Comparison of ENCODE assay signal across 28 cellular contexts in genomic region chr9:2128611-2129010, GRCh38.
DNase-seq lines count a peak whose midpoint lies in the region; ATAC-seq and FAIRE-seq lines count a peak whose summit lies in the region.
"Had no signal": no experiment of that assay in that cellular context is flagged by ENCODE, and none has a peak within 500 bp of the region (broad histone marks: within the 10 kb centered on the region; RNA-seq: fewer than 3 reads in every experiment).

No MANE protein-coding gene starts in this region.

- H4K12ac ChIP-seq in trophoblast cell (ENCODE audit: low read depth, low read length) = no peak overlapping the region

- H3K4me3 Mint-ChIP-seq in activated naive CD8-positive, alpha-beta T cell = no peak overlapping the region
- H3K4me3 Mint-ChIP-seq in activated naive CD8-positive, alpha-beta T cell treated with anti-CD3 and anti-CD28 coated beads, Interleukin-2, amount 50 U/mL, for 24 hours = no peak overlapping the region
- no peak overlapping the region for H3K4me3 Mint-ChIP-seq in effector memory CD8-positive, alpha-beta T cell
- H3K4me3 Mint-ChIP-seq: activated naive CD4-positive, alpha-beta T cell treated with anti-CD3 and anti-CD28 coated beads for 36 hours had no signal

- H3K4me3 ChIP-seq in trophoblast cell (ENCODE audit: low read depth, low read length) = no peak overlapping the region
- H3K4me3 ChIP-seq in aorta (ENCODE audit: low read length in 2 of 2) = no peak overlapping the region
- H3K4me3 ChIP-seq: GM23248, lung, Peyer's patch, upper lobe of left lung had no signal

- no peaks in the 10 kb centered on the region for H3K27me3 Mint-ChIP-seq in activated naive CD8-positive, alpha-beta T cell
- H3K27me3 Mint-ChIP-seq in activated naive CD8-positive, alpha-beta T cell treated with anti-CD3 and anti-CD28 coated beads, Interleukin-2, amount 50 U/mL, for 24 hours = no peaks in the 10 kb centered on the region
- no peaks in the 10 kb centered on the region for H3K27me3 Mint-ChIP-seq in effector memory CD8-positive, alpha-beta T cell

- H3K36me3 ChIP-seq in trophoblast cell (ENCODE audit: control insufficient read depth in 1 of 2, insufficient read depth in 2 of 2, low read length in 2 of 2) (peaks cover 20 to 47% of the 10 kb centered on the region in 2 experiments), aorta (ENCODE audit: control insufficient read depth in 1 of 2, insufficient read depth in 2 of 2, low read length in 1 of 2) (no peaks in the 10 kb centered on the region)
- H3K36me3 ChIP-seq: BE2C had no signal

- no peaks in the 10 kb centered on the region for H3K4me1 ChIP-seq in trophoblast cell (ENCODE audit: control insufficient read depth in 1 of 2, insufficient read depth in 2 of 2, low read length in 2 of 2)
- peaks cover 7 to 11% of the 10 kb centered on the region in 2 donors for H3K4me1 ChIP-seq in aorta (ENCODE audit: control insufficient read depth in 1 of 2, insufficient read depth in 2 of 2, low read length in 2 of 2)
- H3K4me1 ChIP-seq: BE2C had no signal

- H3K27ac Mint-ChIP-seq in activated naive CD8-positive, alpha-beta T cell = peak overlapping the region; percentile 10
- H3K27ac Mint-ChIP-seq in activated naive CD8-positive, alpha-beta T cell treated with anti-CD3 and anti-CD28 coated beads, Interleukin-2, amount 50 U/mL, for 24 hours = no peak overlapping the region
- H3K27ac Mint-ChIP-seq in effector memory CD8-positive, alpha-beta T cell = peak overlapping the region; percentile 82 to 91
- H3K27ac Mint-ChIP-seq: activated naive CD4-positive, alpha-beta T cell treated with anti-CD3 and anti-CD28 coated beads for 36 hours had no signal

- H2AK5ac ChIP-seq in trophoblast cell (ENCODE audit: low read length) = no peak overlapping the region

- no peak overlapping the region for H3K9ac ChIP-seq in trophoblast cell (ENCODE audit: low read length)
- H3K9ac ChIP-seq: GM23248 had no signal

- H3K9me3 Mint-ChIP-seq in activated naive CD8-positive, alpha-beta T cell (ENCODE audit: low read depth) = no peaks in the 10 kb centered on the region
- no peaks in the 10 kb centered on the region for H3K9me3 Mint-ChIP-seq in activated naive CD8-positive, alpha-beta T cell treated with anti-CD3 and anti-CD28 coated beads, Interleukin-2, amount 50 U/mL, for 24 hours
- H3K9me3 Mint-ChIP-seq in effector memory CD8-positive, alpha-beta T cell = no peaks in the 10 kb centered on the region
- H3K9me3 Mint-ChIP-seq: activated naive CD4-positive, alpha-beta T cell treated with anti-CD3 and anti-CD28 coated beads for 36 hours had no signal

- peak overlapping the region; percentile 18 for H3K4ac ChIP-seq in trophoblast cell (ENCODE audit: low read depth, low read length)

- no peak overlapping the region for H2AFZ ChIP-seq in trophoblast cell (ENCODE audit: insufficient read depth, low read length, poor library complexity)
- H2AFZ ChIP-seq: GM23248 had no signal

- no peak for ATAC-seq in activated naive CD8-positive, alpha-beta T cell treated with anti-CD3 and anti-CD28 coated beads, Interleukin-2, amount 50 U/mL, for 24 hours
- ATAC-seq in effector memory CD8-positive, alpha-beta T cell (replicated peaks) = no peak
- no peak for ATAC-seq in aorta (ENCODE audit: low FRiP score)

- H3K14ac ChIP-seq in trophoblast cell (ENCODE audit: low read length) = no peak overlapping the region

- DNase-seq in activated naive CD8-positive, alpha-beta T cell treated with anti-CD3 and anti-CD28 coated beads, Interleukin-2, amount 50 U/mL, for 24 hours = no peak
- no peak for DNase-seq in effector memory CD8-positive, alpha-beta T cell
- DNase-seq in trophoblast cell (no peak), aorta (no peak), OCI-M2 (lab: John Stamatoyannopoulos, UW; ENCODE audit: unreplicated experiment) (no peak), NCI-H1436 treated with DMSO at 0.1 percent for 48 hours (lab: John Stamatoyannopoulos, UW) (no peak), HTR-8/SVneo (ENCODE audit: insufficient read length, low spot score) (no peak)
- DNase-seq: activated CD4-positive, CD25-positive, alpha-beta regulatory T cell treated with anti-CD3 and anti-CD28 coated beads, Interleukin-2, amount 50 U/mL, for 72 hours; activated CD8-positive, alpha-beta memory T cell treated with anti-CD3 and anti-CD28 coated beads for 24 hours; activated naive CD4-positive, alpha-beta T cell treated with anti-CD3 and anti-CD28 coated beads for 36 hours; activated T-cell treated with anti-CD3 and anti-CD28 coated beads, Interleukin-2, amount 50 U/mL, for 48 hours; BE2C; central memory CD4-positive, alpha-beta T cell; COR-L47; DMS79 treated with DMSO at 0.1 percent for 48 hours; glutamatergic neuron; GM23248; NCI-H510A; occipital lobe; Peyer's patch; stimulated activated CD4-positive, alpha-beta T cell treated with anti-CD3 and anti-CD28 coated beads, Interleukin-12 subunit alpha, Interleukin-12 subunit beta, amount 100 ng/mL, for 4 hours; stimulated activated CD4-positive, alpha-beta T cell treated with anti-CD3 and anti-CD28 coated beads, Interleukin-4, amount 100 ng/mL, for 24 hours; stimulated activated naive CD4-positive, alpha-beta T cell treated with Interleukin-2 at 50 U/mL for 16 hours; upper lobe of left lung had no signal

- H3K27me3 ChIP-seq in trophoblast cell (ENCODE audit: insufficient read depth, low read length) = no peaks in the 10 kb centered on the region
- no peaks in the 10 kb centered on the region for H3K27me3 ChIP-seq in aorta (ENCODE audit: control insufficient read depth in 1 of 2, insufficient read depth in 2 of 2, low read length in 1 of 2)
- H3K27me3 ChIP-seq: BE2C, Peyer's patch, upper lobe of left lung had no signal

- H2BK120ac ChIP-seq in trophoblast cell (ENCODE audit: insufficient read depth, low read length, poor library complexity) = no peak overlapping the region

- H3K18ac ChIP-seq in trophoblast cell (ENCODE audit: low read length) = no peak overlapping the region

- no peaks in the 10 kb centered on the region for H3K79me1 ChIP-seq in trophoblast cell (ENCODE audit: low read length)

- WGBS in trophoblast cell (ENCODE audit: extremely low coverage, insufficient coverage, insufficient read length) = no CpG with 5 or more reads among the region's 1 CpG
- 71 to 77% methylated on average over 1 of the region's 1 CpG for whole genome bisulfite sequencing in aorta, 2 donors

- H3K36me3 Mint-ChIP-seq in activated naive CD8-positive, alpha-beta T cell = peaks cover 12% of the 10 kb centered on the region
- H3K36me3 Mint-ChIP-seq in activated naive CD8-positive, alpha-beta T cell treated with anti-CD3 and anti-CD28 coated beads, Interleukin-2, amount 50 U/mL, for 24 hours (ENCODE audit: low read depth) = peaks cover 42% of the 10 kb centered on the region
- H3K36me3 Mint-ChIP-seq in effector memory CD8-positive, alpha-beta T cell (ENCODE audit: insufficient read depth) = peaks cover 43% of the 10 kb centered on the region

- H3K79me2 ChIP-seq in trophoblast cell (ENCODE audit: control insufficient read depth, insufficient read depth, low read length, poor library complexity) = no peaks in the 10 kb centered on the region

- no peak overlapping the region for H3K27ac ChIP-seq in trophoblast cell (ENCODE audit: low read depth, low read length)
- H3K27ac ChIP-seq in aorta (ENCODE audit: low read depth in 1 of 2, low read length in 2 of 2) = peak overlapping the region; percentile 78 to 80
- H3K27ac ChIP-seq: GM23248 had no signal

- no peak overlapping the region for H3K23ac ChIP-seq in trophoblast cell (ENCODE audit: low read length)

- H3K4me1 Mint-ChIP-seq in activated naive CD8-positive, alpha-beta T cell (ENCODE audit: low read depth) = peaks cover 49% of the 10 kb centered on the region
- peaks cover 38% of the 10 kb centered on the region for H3K4me1 Mint-ChIP-seq in activated naive CD8-positive, alpha-beta T cell treated with anti-CD3 and anti-CD28 coated beads, Interleukin-2, amount 50 U/mL, for 24 hours
- peaks cover 44 to 59% of the 10 kb centered on the region in 2 donors for H3K4me1 Mint-ChIP-seq in effector memory CD8-positive, alpha-beta T cell (ENCODE audit: low read depth in 2 of 2)

- H4K91ac ChIP-seq in trophoblast cell (ENCODE audit: low read depth, low read length) = no peak overlapping the region

- intact Hi-C loops in aorta (cut with DNase I) = no loop called here

- H3K9me3 ChIP-seq in trophoblast cell (ENCODE audit: insufficient read depth, low read depth, low read length) = no peaks in the 10 kb centered on the region
- no peaks in the 10 kb centered on the region for H3K9me3 ChIP-seq in aorta (ENCODE audit: control insufficient read depth, low read length)
- H3K9me3 ChIP-seq: BE2C, Peyer's patch, upper lobe of left lung had no signal

- H2BK12ac ChIP-seq in trophoblast cell (ENCODE audit: low read length) = no peak overlapping the region

- H2BK5ac ChIP-seq in trophoblast cell (ENCODE audit: low read depth, low read length, poor library complexity) = no peak overlapping the region

- no peak overlapping the region for H3K4me2 ChIP-seq in trophoblast cell (ENCODE audit: low read length)

- no peak overlapping the region for H4K8ac ChIP-seq in trophoblast cell (ENCODE audit: low read depth, low read length)

- FAIRE-seq in HTR-8/SVneo (lab: Jason Lieb, UNC) = no peak
- FAIRE-seq: endothelial cell of umbilical vein, GM18507 had no signal
